In the genomic region with DNA sequence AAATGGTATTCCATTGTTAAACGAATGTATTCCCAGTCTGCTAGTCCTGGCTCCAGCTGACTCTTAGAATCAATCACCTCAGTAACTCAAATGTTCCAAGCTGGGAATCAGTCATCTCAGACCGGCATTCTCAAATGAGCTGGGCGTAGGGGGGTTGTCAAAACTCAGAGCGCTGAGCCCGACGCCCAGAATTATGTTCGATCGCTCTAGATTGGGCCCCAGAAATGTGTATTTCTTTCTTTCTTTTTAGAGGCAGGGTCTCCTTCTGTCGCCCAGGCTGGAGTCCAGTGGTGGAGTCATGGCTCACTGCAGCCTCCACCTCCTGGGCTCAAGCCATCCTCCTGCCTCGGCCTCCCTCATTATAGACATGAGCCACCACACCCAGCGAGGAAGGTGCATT, we compare ENCODE assay signal across 1 cellular context.
TF ChIP-seq lines count a peak whose summit lies in the region.

No MANE protein-coding gene starts in this region.

TF ChIP-seq in GM23338, 12 proteins besides CTCF, POLR2A, EP300 and RAD21 (continued from another document):
- TF ChIP-seq, protein P1, sequence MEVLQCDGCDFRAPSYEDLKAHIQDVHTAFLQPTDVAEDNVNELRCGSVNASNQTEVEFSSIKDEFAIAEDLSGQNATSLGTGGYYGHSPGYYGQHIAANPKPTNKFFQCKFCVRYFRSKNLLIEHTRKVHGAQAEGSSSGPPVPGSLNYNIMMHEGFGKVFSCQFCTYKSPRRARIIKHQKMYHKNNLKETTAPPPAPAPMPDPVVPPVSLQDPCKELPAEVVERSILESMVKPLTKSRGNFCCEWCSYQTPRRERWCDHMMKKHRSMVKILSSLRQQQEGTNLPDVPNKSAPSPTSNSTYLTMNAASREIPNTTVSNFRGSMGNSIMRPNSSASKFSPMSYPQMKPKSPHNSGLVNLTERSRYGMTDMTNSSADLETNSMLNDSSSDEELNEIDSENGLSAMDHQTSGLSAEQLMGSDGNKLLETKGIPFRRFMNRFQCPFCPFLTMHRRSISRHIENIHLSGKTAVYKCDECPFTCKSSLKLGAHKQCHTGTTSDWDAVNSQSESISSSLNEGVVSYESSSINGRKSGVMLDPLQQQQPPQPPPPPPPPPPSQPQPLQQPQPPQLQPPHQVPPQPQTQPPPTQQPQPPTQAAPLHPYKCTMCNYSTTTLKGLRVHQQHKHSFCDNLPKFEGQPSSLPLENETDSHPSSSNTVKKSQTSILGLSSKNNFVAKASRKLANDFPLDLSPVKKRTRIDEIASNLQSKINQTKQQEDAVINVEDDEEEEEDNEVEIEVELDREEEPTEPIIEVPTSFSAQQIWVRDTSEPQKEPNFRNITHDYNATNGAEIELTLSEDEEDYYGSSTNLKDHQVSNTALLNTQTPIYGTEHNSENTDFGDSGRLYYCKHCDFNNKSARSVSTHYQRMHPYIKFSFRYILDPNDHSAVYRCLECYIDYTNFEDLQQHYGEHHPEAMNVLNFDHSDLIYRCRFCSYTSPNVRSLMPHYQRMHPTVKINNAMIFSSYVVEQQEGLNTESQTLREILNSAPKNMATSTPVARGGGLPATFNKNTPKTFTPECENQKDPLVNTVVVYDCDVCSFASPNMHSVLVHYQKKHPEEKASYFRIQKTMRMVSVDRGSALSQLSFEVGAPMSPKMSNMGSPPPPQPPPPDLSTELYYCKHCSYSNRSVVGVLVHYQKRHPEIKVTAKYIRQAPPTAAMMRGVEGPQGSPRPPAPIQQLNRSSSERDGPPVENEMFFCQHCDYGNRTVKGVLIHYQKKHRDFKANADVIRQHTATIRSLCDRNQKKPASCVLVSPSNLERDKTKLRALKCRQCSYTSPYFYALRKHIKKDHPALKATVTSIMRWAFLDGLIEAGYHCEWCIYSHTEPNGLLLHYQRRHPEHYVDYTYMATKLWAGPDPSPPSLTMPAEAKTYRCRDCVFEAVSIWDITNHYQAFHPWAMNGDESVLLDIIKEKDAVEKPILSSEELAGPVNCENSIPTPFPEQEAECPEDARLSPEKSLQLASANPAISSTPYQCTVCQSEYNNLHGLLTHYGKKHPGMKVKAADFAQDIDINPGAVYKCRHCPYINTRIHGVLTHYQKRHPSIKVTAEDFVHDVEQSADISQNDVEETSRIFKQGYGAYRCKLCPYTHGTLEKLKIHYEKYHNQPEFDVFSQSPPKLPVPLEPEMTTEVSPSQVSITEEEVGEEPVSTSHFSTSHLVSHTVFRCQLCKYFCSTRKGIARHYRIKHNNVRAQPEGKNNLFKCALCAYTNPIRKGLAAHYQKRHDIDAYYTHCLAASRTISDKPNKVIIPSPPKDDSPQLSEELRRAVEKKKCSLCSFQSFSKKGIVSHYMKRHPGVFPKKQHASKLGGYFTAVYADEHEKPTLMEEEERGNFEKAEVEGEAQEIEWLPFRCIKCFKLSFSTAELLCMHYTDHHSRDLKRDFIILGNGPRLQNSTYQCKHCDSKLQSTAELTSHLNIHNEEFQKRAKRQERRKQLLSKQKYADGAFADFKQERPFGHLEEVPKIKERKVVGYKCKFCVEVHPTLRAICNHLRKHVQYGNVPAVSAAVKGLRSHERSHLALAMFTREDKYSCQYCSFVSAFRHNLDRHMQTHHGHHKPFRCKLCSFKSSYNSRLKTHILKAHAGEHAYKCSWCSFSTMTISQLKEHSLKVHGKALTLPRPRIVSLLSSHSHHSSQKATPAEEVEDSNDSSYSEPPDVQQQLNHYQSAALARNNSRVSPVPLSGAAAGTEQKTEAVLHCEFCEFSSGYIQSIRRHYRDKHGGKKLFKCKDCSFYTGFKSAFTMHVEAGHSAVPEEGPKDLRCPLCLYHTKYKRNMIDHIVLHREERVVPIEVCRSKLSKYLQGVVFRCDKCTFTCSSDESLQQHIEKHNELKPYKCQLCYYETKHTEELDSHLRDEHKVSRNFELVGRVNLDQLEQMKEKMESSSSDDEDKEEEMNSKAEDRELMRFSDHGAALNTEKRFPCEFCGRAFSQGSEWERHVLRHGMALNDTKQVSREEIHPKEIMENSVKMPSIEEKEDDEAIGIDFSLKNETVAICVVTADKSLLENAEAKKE (CRISPR knock-in tag; IDR thresholded peaks at IDR 0.05): no peak
- TF ChIP-seq, protein P2, sequence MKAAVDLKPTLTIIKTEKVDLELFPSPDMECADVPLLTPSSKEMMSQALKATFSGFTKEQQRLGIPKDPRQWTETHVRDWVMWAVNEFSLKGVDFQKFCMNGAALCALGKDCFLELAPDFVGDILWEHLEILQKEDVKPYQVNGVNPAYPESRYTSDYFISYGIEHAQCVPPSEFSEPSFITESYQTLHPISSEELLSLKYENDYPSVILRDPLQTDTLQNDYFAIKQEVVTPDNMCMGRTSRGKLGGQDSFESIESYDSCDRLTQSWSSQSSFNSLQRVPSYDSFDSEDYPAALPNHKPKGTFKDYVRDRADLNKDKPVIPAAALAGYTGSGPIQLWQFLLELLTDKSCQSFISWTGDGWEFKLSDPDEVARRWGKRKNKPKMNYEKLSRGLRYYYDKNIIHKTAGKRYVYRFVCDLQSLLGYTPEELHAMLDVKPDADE (IDR thresholded peaks at IDR 0.05): no peak
- no peak for TF ChIP-seq EZH2 (IDR thresholded peaks at IDR 0.05; ENCODE audit: low read depth, unreplicated experiment)
